ENCODE assay signal across 8 cellular contexts in the genomic region with DNA sequence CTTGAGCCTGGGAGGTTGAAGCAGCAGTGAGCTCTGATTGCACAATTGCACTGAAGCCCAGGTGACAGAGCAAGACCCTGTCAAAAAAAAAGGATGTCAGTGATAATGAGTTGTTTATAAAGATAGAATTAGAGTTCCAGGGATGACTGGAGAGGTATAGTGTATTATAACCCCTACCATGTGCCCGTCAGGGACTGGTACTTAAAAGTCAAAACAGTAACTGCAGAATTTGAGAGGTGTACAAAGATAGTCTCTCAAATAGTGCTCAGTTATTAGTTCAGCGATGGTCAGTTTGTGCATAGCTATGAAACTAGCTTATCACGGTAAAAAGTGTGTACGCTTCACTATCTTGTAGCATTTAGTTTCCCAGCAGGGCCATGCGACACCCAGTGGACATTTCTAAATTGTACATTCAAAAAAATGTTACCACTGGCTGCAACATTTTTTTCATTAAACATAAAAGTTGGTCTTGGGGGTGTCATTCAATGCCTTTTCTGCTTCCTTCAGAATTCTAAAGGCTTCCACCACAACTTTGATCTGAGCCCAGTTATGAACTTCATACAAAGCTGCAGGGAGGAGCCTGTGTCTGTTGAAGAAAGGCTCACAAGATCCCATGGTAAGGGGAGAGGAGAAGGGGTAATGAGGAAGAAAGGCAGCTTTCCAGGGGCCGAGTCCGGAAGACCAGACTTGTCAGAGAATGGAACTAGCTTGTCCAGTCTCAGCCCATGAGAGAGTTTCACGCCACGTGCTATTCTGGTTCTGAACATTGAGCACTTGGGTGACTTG. TPM values are rescaled to one million over a fixed set of nuclear protein-coding genes. Genes with fewer than 3 reads are reported as not detected.
DNase-seq lines count a peak whose midpoint lies in the region; ATAC-seq and TF ChIP-seq lines count a peak whose summit lies in the region.

No MANE protein-coding gene starts in this region.

- intact Hi-C loops in A673 (cut with micrococcal nuclease; ENCODE audit: unreplicated experiment): loop anchor here (2.0 kb wide), 1 partner anchor 175 kb away; no protein-coding TSS in a partner anchor

- no peaks in the 10 kb centered on the region for H3K27me3 ChIP-seq in A673 (replicated peaks; ENCODE audit: insufficient read depth, low read depth, low read length, poor library complexity)

- no peak for ATAC-seq in HG02884 (IDR thresholded peaks at IDR 0.05; ENCODE audit: unreplicated experiment)

- TF ChIP-seq CTCF in A673 (conservative IDR thresholded peaks at IDR 0.05; ENCODE audit: low read depth, low read length) (peak; percentile 77), GM12875 (IDR thresholded peaks at IDR 0.05; ENCODE audit: borderline replicate concordance, insufficient read depth, low read depth, low read length) (peak; percentile 43; the same call in 1 of the 2 replicates), fibroblast of mammary gland (conservative IDR thresholded peaks at IDR 0.05; ENCODE audit: control insufficient read depth, insufficient read depth, low read depth, low read length) (peak; percentile 63)

- H3K9me3 ChIP-seq in A673 (ENCODE audit: low read depth, low read length, poor library complexity, severe bottlenecking): no peaks in the 10 kb centered on the region

- peaks cover 49% of the 10 kb centered on the region for H3K4me1 ChIP-seq in A673 (ENCODE audit: insufficient read depth, low read length, poor library complexity, severe bottlenecking)

- TSS peak; percentile 35 for BruUV-seq in A673 (replicated peaks; lab: Mats Ljungman, UMichigan)

- POLR2A ChIA-PET in A673 (lab: Charles Lee; ENCODE audit: low non-redundant PET): no interaction called here

- DNase-seq in A673 (ENCODE audit: low spot score): peak; percentile 79
- peak; percentile 69 for DNase-seq in RKO (ENCODE audit: low spot score)
- DNase-seq in fibroblast of mammary gland (ENCODE audit: low read depth): peak; percentile 49
- DNase-seq in NCI-H345 (lab: John Stamatoyannopoulos, UW): no peak
- DNase-seq in HuH-7.5 (ENCODE audit: low spot score): no peak
- no peak for DNase-seq in NCI-H226

- H3K27ac ChIP-seq in A673 (ENCODE audit: low read depth, low read length, poor library complexity, severe bottlenecking): peak overlapping the region; percentile 91

- CTCF ChIA-PET in A673 (lab: Charles Lee): interaction anchor here (0.6 to 1.1 kb wide), 4 partner anchors 16 to 527 kb away, joined by 3 to 14 read pairs (median 6); a partner anchor contains a TSS

- H3K4me3 ChIP-seq in A673 (ENCODE audit: low read depth, low read length, poor library complexity, severe bottlenecking) (no peak overlapping the region), GM12875 (ENCODE audit: low read depth, low read length) (no peak overlapping the region), fibroblast of mammary gland (ENCODE audit: control insufficient read depth, low read depth, low read length) (no peak overlapping the region)

- H3K36me3 ChIP-seq in A673 (ENCODE audit: insufficient read depth, low read length, poor library complexity, severe bottlenecking): no peaks in the 10 kb centered on the region

RNA-seq across cellular contexts. Expression of a gene that starts 9.2 kb away (rescaled TPM):
- total RNA-seq in A673 (2021): 39.8 and 59.7 TPM in 2 replicates

Comparison
In these comparisons a context has a peak if more than half of its experiments do, and no peak if none do; other contexts are left out.
1. DNase-seq: peak in A673 (single experiment), RKO (single experiment) and fibroblast of mammary gland (single experiment); none in NCI-H345 (single experiment), HuH-7.5 (single experiment) and NCI-H226 (single experiment).
2. Peak in every context shown above with its lines, with median percentiles within 50 percentile points of each other: CTCF ChIP-seq.